In genomic region chr2:2057125-2057721, GRCh38 we compare ENCODE assay signal across 8 cellular contexts.
DNase-seq lines count a peak whose midpoint lies in the region; TF ChIP-seq lines count a peak whose summit lies in the region.

No MANE protein-coding gene starts in this region.

- intact Hi-C loops in activated naive CD4-positive, alpha-beta T cell treated with anti-CD3 and anti-CD28 coated beads for 36 hours (cut with micrococcal nuclease): loop anchor here (1.0 kb wide), 1 partner anchor 556 kb away; no protein-coding TSS in a partner anchor

- H3K4me1 Mint-ChIP-seq in activated naive CD4-positive, alpha-beta T cell treated with anti-CD3 and anti-CD28 coated beads for 36 hours (ENCODE audit: low read depth): peaks cover 26% of the 10 kb centered on the region

- peak; percentile 52 to 56 for DNase-seq in activated CD4-positive, alpha-beta T cell treated with anti-CD3 and anti-CD28 coated beads for 24 hours (ENCODE audit: low read depth in 2 of 2)
- no peak for DNase-seq in activated CD4-positive, alpha-beta T cell treated with anti-CD3 and anti-CD28 coated beads for 1 hour
- peak; percentile 95 to 98 for DNase-seq in SHP77 (lab: John Stamatoyannopoulos, UW)
- DNase-seq in activated naive CD4-positive, alpha-beta T cell treated with anti-CD3 and anti-CD28 coated beads for 36 hours: peak; percentile 96
- peak; percentile 51 for DNase-seq in iPS-NIHi7 (ENCODE audit: extremely low spot score)
- DNase-seq in stimulated activated naive CD4-positive, alpha-beta T cell (lab: John Stamatoyannopoulos, UW): peak in 5 of 6 experiments; percentile 45 to 88 (median 82)
- DNase-seq in HCEC 1CT: no peak
- no peak for DNase-seq in GM13977 (ENCODE audit: low spot score)

- CTCF ChIA-PET in activated naive CD4-positive, alpha-beta T cell treated with anti-CD3 and anti-CD28 coated beads for 36 hours (lab: Charles Lee): no interaction called here

- no peaks in the 10 kb centered on the region for H3K27me3 Mint-ChIP-seq in activated naive CD4-positive, alpha-beta T cell treated with anti-CD3 and anti-CD28 coated beads for 36 hours (ENCODE audit: low read depth)

- H3K36me3 Mint-ChIP-seq in activated naive CD4-positive, alpha-beta T cell treated with anti-CD3 and anti-CD28 coated beads for 36 hours (ENCODE audit: low read depth): peaks cover 5% of the 10 kb centered on the region

- no peak overlapping the region for H3K4me3 Mint-ChIP-seq in activated naive CD4-positive, alpha-beta T cell treated with anti-CD3 and anti-CD28 coated beads for 36 hours

- H3K27ac Mint-ChIP-seq in activated naive CD4-positive, alpha-beta T cell treated with anti-CD3 and anti-CD28 coated beads for 36 hours: peak overlapping the region; percentile 46

- no peak for TF ChIP-seq CTCF in GM13977 (IDR thresholded peaks at IDR 0.05; ENCODE audit: extremely low read depth, insufficient read depth, missing control alignments)

- peaks cover 6% of the 10 kb centered on the region for H3K9me3 Mint-ChIP-seq in activated naive CD4-positive, alpha-beta T cell treated with anti-CD3 and anti-CD28 coated beads for 36 hours

- in situ Hi-C loops in GM13977 (cut with MboI; ENCODE audit: low pct_unique_long_range_greater_than_20kb, low sequenced_read_pairs, unreplicated experiment): no loop called here

Comparison
In these comparisons a context has a peak if more than half of its experiments do, and no peak if none do; other contexts are left out.
1. DNase-seq: peak in activated CD4-positive, alpha-beta T cell treated with anti-CD3 and anti-CD28 coated beads for 24 hours (2 of 2), SHP77 (2 of 2), activated naive CD4-positive, alpha-beta T cell treated with anti-CD3 and anti-CD28 coated beads for 36 hours (single experiment), iPS-NIHi7 (single experiment) and stimulated activated naive CD4-positive, alpha-beta T cell (5 of 6); none in activated CD4-positive, alpha-beta T cell treated with anti-CD3 and anti-CD28 coated beads for 1 hour (single experiment), HCEC 1CT (single experiment) and GM13977 (single experiment).